ENCODE assay signal across 14 cellular contexts in genomic region chr9:74948897-74949296, GRCh38.
"Had no signal": no experiment of that assay in that cellular context is flagged by ENCODE, and none has a peak within 500 bp of the region (broad histone marks: within the 10 kb centered on the region; RNA-seq: fewer than 3 reads in every experiment).

No MANE protein-coding gene starts in this region.

- H3K27ac ChIP-seq: ascending aorta, left lung, thoracic aorta had no signal

- H3K27ac Mint-ChIP-seq: activated naive CD4-positive, alpha-beta T cell treated with anti-CD3 and anti-CD28 coated beads, Interleukin-2, amount 10 ng/mL, durations not matched to agents 7 days and 5 days; activated T-helper 17 cell treated with anti-CD3 and anti-CD28 coated beads, Interleukin-2, amount 50 U/mL, for 72 hours; naive thymus-derived CD4-positive, alpha-beta T cell; stimulated activated naive CD8-positive, alpha-beta T cell treated with anti-CD3 and anti-CD28 coated beads, Interleukin-15, amount 100 ng/mL, for 72 hours; T-helper 1 cell treated with Interleukin-12 subunit alpha and Interleukin-12 subunit beta and Interleukin-4 antibody, amounts not matched to agents 30 μg/mL and 1 μg/mL, for 36 hours had no signal

- H3K9me3 Mint-ChIP-seq: activated naive CD4-positive, alpha-beta T cell treated with anti-CD3 and anti-CD28 coated beads, Interleukin-2, amount 10 ng/mL, durations not matched to agents 7 days and 5 days; activated T-helper 17 cell treated with anti-CD3 and anti-CD28 coated beads, Interleukin-2, amount 50 U/mL, for 72 hours; naive thymus-derived CD4-positive, alpha-beta T cell; stimulated activated naive CD8-positive, alpha-beta T cell treated with anti-CD3 and anti-CD28 coated beads, Interleukin-15, amount 100 ng/mL, for 72 hours; T-helper 1 cell treated with Interleukin-12 subunit alpha and Interleukin-12 subunit beta and Interleukin-4 antibody, amounts not matched to agents 30 μg/mL and 1 μg/mL, for 36 hours had no signal

- DNase-seq: activated CD4-positive, alpha-beta T cell treated with anti-CD3 and anti-CD28 coated beads, Interleukin-2, amount 50 U/mL, for 48 hours; activated naive CD4-positive, alpha-beta T cell treated with anti-CD3 and anti-CD28 coated beads, Interleukin-2, amount 10 ng/mL, durations not matched to agents 7 days and 5 days; dorsolateral prefrontal cortex; foreskin fibroblast; hypothalamus; kidney; left lung; naive thymus-derived CD4-positive, alpha-beta T cell; stimulated activated naive CD8-positive, alpha-beta T cell treated with anti-CD3 and anti-CD28 coated beads, Interleukin-15, amount 100 ng/mL, for 72 hours had no signal

- H3K4me3 ChIP-seq: ascending aorta, dorsolateral prefrontal cortex, left lung, skin epidermis, thoracic aorta had no signal

- H3K4me1 ChIP-seq: ascending aorta had no signal

- ATAC-seq: activated T-helper 17 cell treated with anti-CD3 and anti-CD28 coated beads, Interleukin-2, amount 50 U/mL, for 72 hours; left lung; naive thymus-derived CD4-positive, alpha-beta T cell; stimulated activated naive CD8-positive, alpha-beta T cell treated with anti-CD3 and anti-CD28 coated beads, Interleukin-15, amount 100 ng/mL, for 72 hours had no signal

- H3K36me3 ChIP-seq: ascending aorta, left lung, thoracic aorta had no signal

- H3K27me3 ChIP-seq: ascending aorta, dorsolateral prefrontal cortex, left lung had no signal

- H3K4me1 Mint-ChIP-seq: activated T-helper 17 cell treated with anti-CD3 and anti-CD28 coated beads, Interleukin-2, amount 50 U/mL, for 72 hours had no signal

- H3K4me3 Mint-ChIP-seq: activated naive CD4-positive, alpha-beta T cell treated with anti-CD3 and anti-CD28 coated beads, Interleukin-2, amount 10 ng/mL, durations not matched to agents 7 days and 5 days; activated T-helper 17 cell treated with anti-CD3 and anti-CD28 coated beads, Interleukin-2, amount 50 U/mL, for 72 hours; stimulated activated naive CD8-positive, alpha-beta T cell treated with anti-CD3 and anti-CD28 coated beads, Interleukin-15, amount 100 ng/mL, for 72 hours; T-helper 1 cell treated with Interleukin-12 subunit alpha and Interleukin-12 subunit beta and Interleukin-4 antibody, amounts not matched to agents 30 μg/mL and 1 μg/mL, for 36 hours had no signal

- H3K27me3 Mint-ChIP-seq: activated naive CD4-positive, alpha-beta T cell treated with anti-CD3 and anti-CD28 coated beads, Interleukin-2, amount 10 ng/mL, durations not matched to agents 7 days and 5 days; activated T-helper 17 cell treated with anti-CD3 and anti-CD28 coated beads, Interleukin-2, amount 50 U/mL, for 72 hours; naive thymus-derived CD4-positive, alpha-beta T cell; stimulated activated naive CD8-positive, alpha-beta T cell treated with anti-CD3 and anti-CD28 coated beads, Interleukin-15, amount 100 ng/mL, for 72 hours had no signal

- H3K9me3 ChIP-seq: ascending aorta, left lung, thoracic aorta had no signal
